In the genomic region with DNA sequence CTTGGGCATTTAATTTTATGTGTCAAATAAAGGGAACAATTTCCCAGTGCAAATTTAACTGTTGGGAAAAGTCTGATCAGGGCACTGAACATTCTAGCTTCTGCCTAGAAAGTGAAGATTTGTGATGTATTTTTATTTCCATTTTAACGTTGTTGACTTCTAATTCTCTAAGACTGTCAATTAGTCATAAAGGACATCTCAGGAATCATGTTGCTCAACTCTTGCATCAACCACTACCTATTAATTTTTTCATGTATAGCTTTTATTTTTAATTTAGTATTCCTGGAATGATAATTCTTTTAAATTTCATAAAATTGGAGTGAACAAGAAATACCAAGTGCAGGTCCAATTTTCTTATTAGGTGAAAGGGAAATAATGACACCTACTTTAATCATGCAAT, we compare ENCODE assay signal across 20 cellular contexts.
A peak's percentile ranks its signal among the peaks of the same experiment; 100 is the strongest.
DNase-seq lines count a peak whose midpoint lies in the region; ATAC-seq and TF ChIP-seq lines count a peak whose summit lies in the region.
"Had no signal": no experiment of that assay in that cellular context is flagged by ENCODE, and none has a peak within 500 bp of the region (broad histone marks: within the 10 kb centered on the region; RNA-seq: fewer than 3 reads in every experiment).

No MANE protein-coding gene starts in this region.

- H3K4me1 ChIP-seq in adipocyte (ENCODE audit: control insufficient read depth, insufficient read depth, low read length), result peaks cover 27% of the 10 kb centered on the region
- H3K4me1 ChIP-seq in muscle layer of duodenum (ENCODE audit: control insufficient read depth in 1 of 2, insufficient read depth in 2 of 2, low read length in 2 of 2), result peaks cover 0 to 17% of the 10 kb centered on the region in 2 donors
- H3K4me1 ChIP-seq in tibial artery, result peaks cover 0 to 38% (median 15%) of the 10 kb centered on the region in 4 donors
- H3K4me1 ChIP-seq: BLaER1, right lobe of liver had no signal

- H3K9me3 ChIP-seq in adipocyte (ENCODE audit: control insufficient read depth, low read length) (no peaks in the 10 kb centered on the region), muscle layer of duodenum (ENCODE audit: control insufficient read depth in 1 of 2, low read length in 2 of 2) (no peaks in the 10 kb centered on the region), tibial artery (no peaks in the 10 kb centered on the region)
- H3K9me3 ChIP-seq: right lobe of liver, SJSA1 had no signal

- H3K27ac ChIP-seq in dorsolateral prefrontal cortex (peak overlapping the region in 10 of 59 donors; percentile 20 to 83 (median 68)), muscle layer of duodenum (ENCODE audit: low read length) (peak overlapping the region; percentile 40), tibial artery (peak overlapping the region; percentile 79 to 84)
- H3K27ac ChIP-seq: BLaER1, foreskin keratinocyte, right lobe of liver, SJSA1 had no signal

- ATAC-seq in HG03378 (IDR thresholded peaks at IDR 0.05; ENCODE audit: unreplicated experiment), result no peak
- ATAC-seq: foreskin keratinocyte, HCT116, natural killer cell had no signal

- intact Hi-C loops in dorsolateral prefrontal cortex (cut with DNase I), result no loop called here
- intact Hi-C loops in tibial artery (cut with DNase I; ENCODE audit: low total_unique reads), result loop anchor here (10.0 kb wide), 1 partner anchor 89 kb away; a partner anchor contains a TSS
- intact Hi-C loops in posterior vena cava (cut with DNase I), result no loop called here

- TF ChIP-seq CTCF in dorsolateral prefrontal cortex (IDR thresholded peaks at IDR 0.05 in 54 of 56, conservative IDR thresholded peaks at IDR 0.05 in 2 of 56; ENCODE audit: low read depth in 1 of 56, partially characterized antibody in 56 of 56) (no peak), tibial artery (IDR thresholded peaks at IDR 0.05) (no peak)

- H3K4me3 ChIP-seq in adipocyte (ENCODE audit: low read length), result peak overlapping the region; percentile 85
- peak overlapping the region in 39 of 59 donors; percentile 16 to 65 (median 45) for H3K4me3 ChIP-seq in dorsolateral prefrontal cortex
- peak overlapping the region in 1 of 2 donors; percentile 61 for H3K4me3 ChIP-seq in muscle layer of duodenum (ENCODE audit: low read depth in 1 of 2, low read length in 2 of 2)
- peak overlapping the region; percentile 45 to 50 for H3K4me3 ChIP-seq in tibial artery
- H3K4me3 ChIP-seq: BLaER1, right lobe of liver had no signal

- no peak overlapping the region for H3K9ac ChIP-seq in adipocyte (ENCODE audit: low read length)
- H3K9ac ChIP-seq: BLaER1 had no signal

- no peaks in the 10 kb centered on the region for H3K36me3 ChIP-seq in adipocyte (ENCODE audit: control insufficient read depth, insufficient read depth, low read length, severe bottlenecking)
- no peaks in the 10 kb centered on the region for H3K36me3 ChIP-seq in muscle layer of duodenum (ENCODE audit: control insufficient read depth in 1 of 2, insufficient read depth in 2 of 2, low read length in 2 of 2)
- no peaks in the 10 kb centered on the region for H3K36me3 ChIP-seq in tibial artery
- H3K36me3 ChIP-seq: BLaER1, right lobe of liver, SJSA1 had no signal

- peak; percentile 72 for DNase-seq in adipocyte (ENCODE audit: low read depth)
- DNase-seq in dorsolateral prefrontal cortex, result no peak
- no peak for DNase-seq in tibial artery
- DNase-seq in posterior vena cava (ENCODE audit: low spot score), result no peak
- no peak for DNase-seq in Kasumi-1 (lab: John Stamatoyannopoulos, UW)
- DNase-seq: activated effector memory CD4-positive, alpha-beta T cell treated with anti-CD3 and anti-CD28 coated beads, Interleukin-2, amount 50 U/mL, for 16 hours; aorta; dermis blood vessel endothelial cell; foreskin keratinocyte; MM.1S; natural killer cell; NCI-H1930; NCI-H510A treated with DMSO at 0.1 percent for 48 hours; right lobe of liver; stimulated activated CD4-positive, alpha-beta T cell treated with anti-CD3 and anti-CD28 coated beads, Interleukin-2, amount 100 ng/mL, for 48 hours had no signal

- H3K27me3 ChIP-seq in adipocyte (replicated peaks; ENCODE audit: control insufficient read depth, insufficient read depth, low read length) (no peaks in the 10 kb centered on the region), dorsolateral prefrontal cortex (no peaks in the 10 kb centered on the region), muscle layer of duodenum (ENCODE audit: low read depth, low read length) (no peaks in the 10 kb centered on the region), tibial artery (no peaks in the 10 kb centered on the region)
- H3K27me3 ChIP-seq: BLaER1, right lobe of liver, SJSA1 had no signal
